Comparison of ENCODE assay signal across 8 cellular contexts in the genomic region with DNA sequence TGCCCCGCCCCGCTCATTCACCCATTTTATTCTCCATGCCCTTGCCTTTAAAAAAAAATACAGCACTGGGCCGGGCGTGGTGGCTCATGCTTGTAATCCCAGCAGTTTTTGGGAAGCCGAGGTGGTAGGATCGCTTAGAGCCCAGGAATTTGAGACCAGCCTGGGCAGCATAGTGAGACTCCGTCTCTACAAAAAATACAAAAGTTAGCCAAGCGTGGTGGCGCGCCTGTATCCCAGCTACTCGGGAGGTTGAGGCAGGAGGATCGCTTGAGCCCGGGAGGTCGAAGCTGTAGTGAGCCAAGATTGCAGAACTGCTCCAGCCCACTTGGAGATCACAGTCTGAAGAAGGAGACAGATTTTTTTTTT. TPM values are rescaled to one million over a fixed set of nuclear protein-coding genes. Genes with fewer than 3 reads are reported as not detected.
A peak's percentile ranks its signal among the peaks of the same experiment; 100 is the strongest.
DNase-seq lines count a peak whose midpoint lies in the region; TF ChIP-seq lines count a peak whose summit lies in the region.

No MANE protein-coding gene starts in this region.

- peaks cover 9% of the 10 kb centered on the region for H3K4me1 ChIP-seq in DOHH2 (ENCODE audit: control insufficient read depth, low read length)

- no peaks in the 10 kb centered on the region for H3K79me2 ChIP-seq in DOHH2 (ENCODE audit: control insufficient read depth, low read length)

- no peaks in the 10 kb centered on the region for H4K20me1 ChIP-seq in DOHH2 (ENCODE audit: control insufficient read depth, insufficient read depth, low read depth, low read length)

- H3K4me3 ChIP-seq in DOHH2 (ENCODE audit: low read length) (peak overlapping the region; percentile 78), fibroblast of the aortic adventitia (ENCODE audit: low read depth, low read length) (peak overlapping the region; percentile 40), skeletal muscle cell (ENCODE audit: low read depth, low read length) (peak overlapping the region; percentile 75)

- no peaks in the 10 kb centered on the region for H3K36me3 ChIP-seq in DOHH2 (ENCODE audit: control insufficient read depth, low read length)

- DNase-seq in fibroblast of the aortic adventitia (ENCODE audit: low read depth) = no peak
- DNase-seq in skeletal muscle cell (ENCODE audit: low read depth) = no peak
- DNase-seq in kidney glomerular epithelial cell (lab: John Stamatoyannopoulos, UW) = no peak
- no peak for DNase-seq in CD1c-positive myeloid dendritic cell (ENCODE audit: extremely low spot score)
- no peak for DNase-seq in NAMALWA (ENCODE audit: low spot score)
- DNase-seq in hepatic stellate cell (ENCODE audit: low spot score) = no peak

- H3K27me3 ChIP-seq in DOHH2 (ENCODE audit: control insufficient read depth, low read length) = peaks cover 6% of the 10 kb centered on the region

- no peaks in the 10 kb centered on the region for H3F3A ChIP-seq in DOHH2 (ENCODE audit: control insufficient read depth, insufficient read depth)

- no peak for TF ChIP-seq CTCF in DOHH2 (IDR thresholded peaks at IDR 0.05; ENCODE audit: low read depth, low read length, poor library complexity, severe bottlenecking)
- TF ChIP-seq CTCF in VCaP (conservative IDR thresholded peaks at IDR 0.05) = no peak
- TF ChIP-seq CTCF in fibroblast of the aortic adventitia (IDR thresholded peaks at IDR 0.05; ENCODE audit: insufficient read depth, low read length) = no peak

- no peaks in the 10 kb centered on the region for H3K9me2 ChIP-seq in DOHH2 (replicated peaks; ENCODE audit: control insufficient read depth, low read length)

- H3K27ac ChIP-seq in DOHH2 (ENCODE audit: low read depth, low read length) (no peak overlapping the region), VCaP (peak overlapping the region; percentile 48; the same call in 1 of the 2 replicates)

- peak overlapping the region; percentile 83 for H3K4me2 ChIP-seq in DOHH2 (ENCODE audit: low read length)

- H3K9me3 ChIP-seq in DOHH2 (ENCODE audit: control insufficient read depth, insufficient read depth, low read length) = no peaks in the 10 kb centered on the region; the same call in 1 of the 2 replicates

RNA-seq across cellular contexts. Expression of gene KIF6, which starts 0.4 kb away (rescaled TPM):
- total RNA-seq in fibroblast of the aortic adventitia (ENCODE audit: low replicate concordance) = 0.08 and 0.27 TPM in 2 replicates
